21 cellular contexts compared by ENCODE assay signal in the genomic region with DNA sequence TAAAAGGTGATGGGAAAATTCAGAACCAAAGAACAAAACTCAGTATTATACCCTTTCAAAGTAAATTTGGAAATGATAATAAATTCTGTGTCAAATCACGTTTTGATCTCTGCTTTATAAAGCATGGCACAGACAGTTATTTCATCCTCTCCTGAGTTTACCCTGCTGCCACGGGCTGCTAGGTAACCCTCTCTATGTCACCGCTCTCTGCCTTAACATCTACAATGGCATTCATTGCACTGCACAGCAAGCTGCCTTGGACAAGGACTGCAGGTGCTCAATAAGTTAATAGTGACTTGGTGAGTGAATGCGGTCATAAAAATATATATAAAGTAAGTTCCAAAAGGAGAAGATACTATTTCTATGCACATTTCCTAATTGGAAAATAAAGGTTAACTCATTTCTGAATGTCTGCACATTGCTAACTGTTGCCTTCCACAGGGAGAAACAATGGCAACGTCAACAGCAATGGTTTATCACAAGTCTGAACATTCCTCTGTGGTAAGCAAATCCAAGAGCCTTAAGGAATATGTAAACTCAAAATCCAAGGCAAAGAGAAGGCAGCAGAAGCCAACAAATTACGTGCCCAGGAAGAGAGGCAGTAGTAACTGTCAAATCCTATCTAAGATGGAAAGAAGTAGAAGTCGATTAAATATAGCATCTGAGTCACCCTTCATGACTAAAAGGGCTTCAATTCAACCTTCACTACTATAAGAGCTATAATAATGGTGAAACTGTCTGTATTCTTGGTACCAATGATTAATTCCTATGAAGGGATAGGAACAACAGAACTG. TPM values are rescaled to one million over a fixed set of nuclear protein-coding genes. Genes with fewer than 3 reads are reported as not detected.
DNase-seq lines count a peak whose midpoint lies in the region; ATAC-seq and TF ChIP-seq lines count a peak whose summit lies in the region.
"Had no signal": no experiment of that assay in that cellular context is flagged by ENCODE, and none has a peak within 500 bp of the region (broad histone marks: within the 10 kb centered on the region; RNA-seq: fewer than 3 reads in every experiment).

No MANE protein-coding gene starts in this region.

- H3K27me3 ChIP-seq in psoas muscle (ENCODE audit: insufficient read depth in 3 of 3, low read length in 2 of 3): no peaks in the 10 kb centered on the region
- H3K27me3 ChIP-seq: BE2C had no signal

- H3K4me1 ChIP-seq in psoas muscle: peaks cover 24% of the 10 kb centered on the region
- H3K4me1 ChIP-seq: BE2C had no signal

- TF ChIP-seq CTCF in psoas muscle (IDR thresholded peaks at IDR 0.05): no peak

- H3K9me3 ChIP-seq in psoas muscle: no peaks in the 10 kb centered on the region
- H3K9me3 ChIP-seq: BE2C had no signal

- H3K9me3 Mint-ChIP-seq in stimulated activated effector memory CD8-positive, alpha-beta T cell treated with anti-CD3 and anti-CD28 coated beads, Interleukin-12 subunit alpha, Interleukin-12 subunit beta, amount 100 ng/mL, for 72 hours: no peaks in the 10 kb centered on the region
- H3K9me3 Mint-ChIP-seq: activated CD4-positive, alpha-beta memory T cell treated with anti-CD3 and anti-CD28 coated beads, Interleukin-2, amount 10 ng/mL, durations not matched to agents 7 days and 5 days; activated naive CD8-positive, alpha-beta T cell treated with anti-CD3 and anti-CD28 coated beads, Interleukin-2, amount 50 U/mL, for 24 hours; activated T-cell treated with anti-CD3 and anti-CD28 coated beads, Interleukin-2, amount 50 U/mL, for 72 hours; nephron had no signal

- no peaks in the 10 kb centered on the region for H3K36me3 Mint-ChIP-seq in stimulated activated effector memory CD8-positive, alpha-beta T cell treated with anti-CD3 and anti-CD28 coated beads, Interleukin-12 subunit alpha, Interleukin-12 subunit beta, amount 100 ng/mL, for 72 hours

- peak; percentile 37 for DNase-seq in COLO829 (ENCODE audit: low spot score)
- peak; percentile 23 for DNase-seq in RKO (ENCODE audit: low spot score)
- peak; percentile 14 for DNase-seq in fibroblast of gingiva (ENCODE audit: low read depth)
- DNase-seq in psoas muscle: no peak
- no peak for DNase-seq in stimulated activated effector memory CD8-positive, alpha-beta T cell treated with anti-CD3 and anti-CD28 coated beads, Interleukin-12 subunit alpha, Interleukin-12 subunit beta, amount 100 ng/mL, for 72 hours (ENCODE audit: low spot score in 2 of 2)
- DNase-seq in occipital lobe (lab: John Stamatoyannopoulos, UW): no peak
- no peak for DNase-seq in HPDE6-E6E7 (ENCODE audit: extremely low spot score)
- DNase-seq: activated CD4-positive, alpha-beta memory T cell treated with anti-CD3 and anti-CD28 coated beads, Interleukin-2, amount 10 ng/mL, durations not matched to agents 7 days and 5 days; activated naive CD8-positive, alpha-beta T cell treated with anti-CD3 and anti-CD28 coated beads, Interleukin-2, amount 50 U/mL, for 24 hours; activated T-cell treated with anti-CD3 and anti-CD28 coated beads, Interleukin-2, amount 50 U/mL, for 72 hours; BE2C; DMS 273 treated with DMSO at 0.1 percent for 48 hours; mesendoderm; RPMI8226; WERI-Rb-1 had no signal

- no peak overlapping the region for H3K4me3 Mint-ChIP-seq in stimulated activated effector memory CD8-positive, alpha-beta T cell treated with anti-CD3 and anti-CD28 coated beads, Interleukin-12 subunit alpha, Interleukin-12 subunit beta, amount 100 ng/mL, for 72 hours
- H3K4me3 Mint-ChIP-seq: activated CD4-positive, alpha-beta memory T cell treated with anti-CD3 and anti-CD28 coated beads, Interleukin-2, amount 10 ng/mL, durations not matched to agents 7 days and 5 days; activated naive CD8-positive, alpha-beta T cell treated with anti-CD3 and anti-CD28 coated beads, Interleukin-2, amount 50 U/mL, for 24 hours; activated T-cell treated with anti-CD3 and anti-CD28 coated beads, Interleukin-2, amount 50 U/mL, for 72 hours; nephron had no signal

- no peak overlapping the region for H3K4me3 ChIP-seq in psoas muscle

- H3K27ac ChIP-seq in psoas muscle: peak overlapping the region; percentile 75
- H3K27ac ChIP-seq: WERI-Rb-1 had no signal

- H3K27ac Mint-ChIP-seq in stimulated activated effector memory CD8-positive, alpha-beta T cell treated with anti-CD3 and anti-CD28 coated beads, Interleukin-12 subunit alpha, Interleukin-12 subunit beta, amount 100 ng/mL, for 72 hours: no peak overlapping the region
- H3K27ac Mint-ChIP-seq: activated CD4-positive, alpha-beta memory T cell treated with anti-CD3 and anti-CD28 coated beads, Interleukin-2, amount 10 ng/mL, durations not matched to agents 7 days and 5 days; activated naive CD8-positive, alpha-beta T cell treated with anti-CD3 and anti-CD28 coated beads, Interleukin-2, amount 50 U/mL, for 24 hours; activated T-cell treated with anti-CD3 and anti-CD28 coated beads, Interleukin-2, amount 50 U/mL, for 72 hours; nephron had no signal

- no peaks in the 10 kb centered on the region for H3K4me1 Mint-ChIP-seq in stimulated activated effector memory CD8-positive, alpha-beta T cell treated with anti-CD3 and anti-CD28 coated beads, Interleukin-12 subunit alpha, Interleukin-12 subunit beta, amount 100 ng/mL, for 72 hours
- H3K4me1 Mint-ChIP-seq: activated CD4-positive, alpha-beta memory T cell treated with anti-CD3 and anti-CD28 coated beads, Interleukin-2, amount 10 ng/mL, durations not matched to agents 7 days and 5 days; activated naive CD8-positive, alpha-beta T cell treated with anti-CD3 and anti-CD28 coated beads, Interleukin-2, amount 50 U/mL, for 24 hours; nephron had no signal

- intact Hi-C loops in psoas muscle (cut with DNase I): no loop called here

- no peaks in the 10 kb centered on the region for H3K36me3 ChIP-seq in psoas muscle (ENCODE audit: insufficient read depth in 1 of 2, low read depth in 1 of 2)
- H3K36me3 ChIP-seq: BE2C, WERI-Rb-1 had no signal

- WGBS in psoas muscle, 3 donors: 51 to 61% (median 52%) methylated on average over 7 of the region's 7 CpGs

- ATAC-seq in psoas muscle (peak; percentile 80 to 87 (median 85)), HG03442 (IDR thresholded peaks at IDR 0.05; ENCODE audit: unreplicated experiment) (no peak)
- ATAC-seq in stimulated activated effector memory CD8-positive, alpha-beta T cell treated with anti-CD3 and anti-CD28 coated beads, Interleukin-12 subunit alpha, Interleukin-12 subunit beta, amount 100 ng/mL, for 72 hours: no peak
- ATAC-seq: activated naive CD8-positive, alpha-beta T cell treated with anti-CD3 and anti-CD28 coated beads, Interleukin-2, amount 50 U/mL, for 24 hours; activated T-cell treated with anti-CD3 and anti-CD28 coated beads, Interleukin-2, amount 50 U/mL, for 72 hours had no signal

RNA-seq across cellular contexts. Expression of gene FYB2, which starts 19.4 kb away (rescaled TPM):
- total RNA-seq in psoas muscle (1 to 10 TPM in 2 of 4 donors, under 1 TPM in 2; 0.67 to 1.3 (median 1.1) TPM), occipital lobe (0.47 TPM)
- polyA plus RNA-seq in psoas muscle: 1 to 10 TPM in 1 of 3 donors, under 1 TPM in 1, not detected in 1; 0.48 to 2.6 TPM
- total RNA-seq: activated CD4-positive, alpha-beta memory T cell treated with anti-CD3 and anti-CD28 coated beads, Interleukin-2, amount 10 ng/mL, durations not matched to agents 7 days and 5 days; activated T-cell treated with anti-CD3 and anti-CD28 coated beads, Interleukin-2, amount 50 U/mL, for 72 hours; subcutaneous adipose tissue; T-helper 1 cell treated with Interleukin-12 subunit alpha and Interleukin-12 subunit beta and Interleukin-4 antibody, amounts not matched to agents 30 ng/mL and 1 ng/mL, for 36 hours had no signal

RNA-seq across cellular contexts. Expression of gene C8A, which starts 54.8 kb away (rescaled TPM):
- total RNA-seq in psoas muscle: not detected
- polyA plus RNA-seq in psoas muscle: not detected
- not detected for total RNA-seq in occipital lobe
- total RNA-seq: activated CD4-positive, alpha-beta memory T cell treated with anti-CD3 and anti-CD28 coated beads, Interleukin-2, amount 10 ng/mL, durations not matched to agents 7 days and 5 days; activated T-cell treated with anti-CD3 and anti-CD28 coated beads, Interleukin-2, amount 50 U/mL, for 72 hours; chondrocyte; renal cortical epithelial cell; subcutaneous adipose tissue; T-helper 1 cell treated with Interleukin-12 subunit alpha and Interleukin-12 subunit beta and Interleukin-4 antibody, amounts not matched to agents 30 ng/mL and 1 ng/mL, for 36 hours had no signal

Comparison
In these comparisons a context has a peak if more than half of its experiments do, and no peak if none do; other contexts are left out.
1. DNase-seq: peak in COLO829 (single experiment), RKO (single experiment) and fibroblast of gingiva (single experiment); none in psoas muscle (0 of 2), stimulated activated effector memory CD8-positive, alpha-beta T cell treated with anti-CD3 and anti-CD28 coated beads, Interleukin-12 subunit alpha, Interleukin-12 subunit beta, amount 100 ng/mL, for 72 hours (0 of 2), occipital lobe (single experiment) and HPDE6-E6E7 (single experiment).
2. ATAC-seq: peak in psoas muscle (4 of 4); none in stimulated activated effector memory CD8-positive, alpha-beta T cell treated with anti-CD3 and anti-CD28 coated beads, Interleukin-12 subunit alpha, Interleukin-12 subunit beta, amount 100 ng/mL, for 72 hours (single experiment) and HG03442 (single experiment).